20 cellular contexts compared by ENCODE assay signal in genomic region chr2:204576580-204576979, GRCh38. TPM values are rescaled to one million over a fixed set of nuclear protein-coding genes. Genes with fewer than 3 reads are reported as not detected.
DNase-seq lines count a peak whose midpoint lies in the region; ATAC-seq and TF ChIP-seq lines count a peak whose summit lies in the region.
"Had no signal": no experiment of that assay in that cellular context is flagged by ENCODE, and none has a peak within 500 bp of the region (broad histone marks: within the 10 kb centered on the region; RNA-seq: fewer than 3 reads in every experiment).

No MANE protein-coding gene starts in this region.

- TF ChIP-seq CTCF in fibroblast of villous mesenchyme (IDR thresholded peaks at IDR 0.05; ENCODE audit: insufficient read depth, low read depth, low read length), result no peak

- peak; percentile 14 for DNase-seq in activated CD4-positive, alpha-beta memory T cell treated with anti-CD3 and anti-CD28 coated beads for 36 hours
- DNase-seq in activated CD4-positive, alpha-beta memory T cell treated with anti-CD3 and anti-CD28 coated beads, Interleukin-2, amount 10 ng/mL, durations not matched to agents 7 days and 5 days, result no peak
- DNase-seq in Ammon's horn (ENCODE audit: low spot score) (peak; percentile 45), fibroblast of villous mesenchyme (ENCODE audit: low read depth) (peak; percentile 9), SIG-M5 (lab: John Stamatoyannopoulos, UW) (no peak), HT-29 (ENCODE audit: low spot score) (no peak)
- DNase-seq: C1 segment of cervical spinal cord; DND-41; GDM1; MV-4-11; NCI-H1417 treated with DMSO at 0.1 percent for 48 hours; NCI-H2029; NCI-H2171 treated with DMSO at 0.1 percent for 48 hours; NCI-H446 treated with DMSO at 0.1 percent for 48 hours; NK-92 treated with Interleukin-12 subunit alpha and Interleukin-12 subunit beta, amount 100 ng/mL, for 24 hours had no signal

- H3K27ac Mint-ChIP-seq in activated CD4-positive, alpha-beta memory T cell treated with anti-CD3 and anti-CD28 coated beads for 36 hours, result no peak overlapping the region
- H3K27ac Mint-ChIP-seq in activated CD4-positive, alpha-beta memory T cell treated with anti-CD3 and anti-CD28 coated beads, Interleukin-2, amount 10 ng/mL, durations not matched to agents 7 days and 5 days, result no peak overlapping the region
- peak overlapping the region; percentile 56 for H3K27ac Mint-ChIP-seq in activated T-helper 17 cell treated with anti-CD3 and anti-CD28 coated beads, Interleukin-2, amount 50 U/mL, for 72 hours

- ATAC-seq in activated T-helper 17 cell treated with anti-CD3 and anti-CD28 coated beads, Interleukin-2, amount 50 U/mL, for 72 hours (replicated peaks), result peak; percentile 76
- ATAC-seq in HG03039 (IDR thresholded peaks at IDR 0.05; ENCODE audit: unreplicated experiment), result no peak
- ATAC-seq: GM12878 had no signal

- no peak overlapping the region for H3K4me3 ChIP-seq in fibroblast of villous mesenchyme (ENCODE audit: low read depth, low read length)
- H3K4me3 ChIP-seq: GM12878, HAP-1 had no signal

- H3K4me1 Mint-ChIP-seq in activated CD4-positive, alpha-beta memory T cell treated with anti-CD3 and anti-CD28 coated beads for 36 hours (ENCODE audit: low read depth), result no peaks in the 10 kb centered on the region
- no peaks in the 10 kb centered on the region for H3K4me1 Mint-ChIP-seq in activated CD4-positive, alpha-beta memory T cell treated with anti-CD3 and anti-CD28 coated beads, Interleukin-2, amount 10 ng/mL, durations not matched to agents 7 days and 5 days
- H3K4me1 Mint-ChIP-seq in activated T-helper 17 cell treated with anti-CD3 and anti-CD28 coated beads, Interleukin-2, amount 50 U/mL, for 72 hours, result no peaks in the 10 kb centered on the region

- CTCF ChIA-PET in activated CD4-positive, alpha-beta memory T cell treated with anti-CD3 and anti-CD28 coated beads for 36 hours (lab: Charles Lee), result no interaction called here
- CTCF ChIA-PET in activated CD4-positive, alpha-beta memory T cell treated with anti-CD3 and anti-CD28 coated beads, Interleukin-2, amount 10 ng/mL, durations not matched to agents 7 days and 5 days (lab: Charles Lee), result no interaction called here

- no peaks in the 10 kb centered on the region for H3K27me3 Mint-ChIP-seq in activated CD4-positive, alpha-beta memory T cell treated with anti-CD3 and anti-CD28 coated beads for 36 hours
- no peaks in the 10 kb centered on the region for H3K27me3 Mint-ChIP-seq in activated CD4-positive, alpha-beta memory T cell treated with anti-CD3 and anti-CD28 coated beads, Interleukin-2, amount 10 ng/mL, durations not matched to agents 7 days and 5 days
- H3K27me3 Mint-ChIP-seq in activated T-helper 17 cell treated with anti-CD3 and anti-CD28 coated beads, Interleukin-2, amount 50 U/mL, for 72 hours, result peaks cover 8% of the 10 kb centered on the region

- intact Hi-C loops in activated CD4-positive, alpha-beta memory T cell treated with anti-CD3 and anti-CD28 coated beads for 36 hours (cut with micrococcal nuclease), result no loop called here

- H3K36me3 Mint-ChIP-seq in activated CD4-positive, alpha-beta memory T cell treated with anti-CD3 and anti-CD28 coated beads for 36 hours, result no peaks in the 10 kb centered on the region
- H3K36me3 Mint-ChIP-seq in activated CD4-positive, alpha-beta memory T cell treated with anti-CD3 and anti-CD28 coated beads, Interleukin-2, amount 10 ng/mL, durations not matched to agents 7 days and 5 days (ENCODE audit: low read depth), result no peaks in the 10 kb centered on the region
- H3K36me3 Mint-ChIP-seq in activated T-helper 17 cell treated with anti-CD3 and anti-CD28 coated beads, Interleukin-2, amount 50 U/mL, for 72 hours (ENCODE audit: low read depth), result no peaks in the 10 kb centered on the region

- POLR2A ChIA-PET in activated CD4-positive, alpha-beta memory T cell treated with anti-CD3 and anti-CD28 coated beads for 36 hours (lab: Charles Lee), result no interaction called here
- POLR2A ChIA-PET in activated CD4-positive, alpha-beta memory T cell treated with anti-CD3 and anti-CD28 coated beads, Interleukin-2, amount 10 ng/mL, durations not matched to agents 7 days and 5 days (lab: Charles Lee), result no interaction called here

- no peaks in the 10 kb centered on the region for H3K9me3 Mint-ChIP-seq in activated CD4-positive, alpha-beta memory T cell treated with anti-CD3 and anti-CD28 coated beads for 36 hours
- H3K9me3 Mint-ChIP-seq in activated CD4-positive, alpha-beta memory T cell treated with anti-CD3 and anti-CD28 coated beads, Interleukin-2, amount 10 ng/mL, durations not matched to agents 7 days and 5 days, result no peaks in the 10 kb centered on the region
- no peaks in the 10 kb centered on the region for H3K9me3 Mint-ChIP-seq in activated T-helper 17 cell treated with anti-CD3 and anti-CD28 coated beads, Interleukin-2, amount 50 U/mL, for 72 hours

- H3K4me3 Mint-ChIP-seq in activated CD4-positive, alpha-beta memory T cell treated with anti-CD3 and anti-CD28 coated beads for 36 hours, result no peak overlapping the region
- no peak overlapping the region for H3K4me3 Mint-ChIP-seq in activated CD4-positive, alpha-beta memory T cell treated with anti-CD3 and anti-CD28 coated beads, Interleukin-2, amount 10 ng/mL, durations not matched to agents 7 days and 5 days
- no peak overlapping the region for H3K4me3 Mint-ChIP-seq in activated T-helper 17 cell treated with anti-CD3 and anti-CD28 coated beads, Interleukin-2, amount 50 U/mL, for 72 hours

RNA-seq across cellular contexts. Expression of gene PARD3B, which starts 31.3 kb away (rescaled TPM):
- total RNA-seq in activated CD4-positive, alpha-beta memory T cell treated with anti-CD3 and anti-CD28 coated beads for 36 hours, result under 1 TPM; 0.07 to 0.70 TPM
- under 1 TPM; 0.23 to 0.53 TPM for total RNA-seq in activated CD4-positive, alpha-beta memory T cell treated with anti-CD3 and anti-CD28 coated beads, Interleukin-2, amount 10 ng/mL, durations not matched to agents 7 days and 5 days
- total RNA-seq in activated T-helper 17 cell treated with anti-CD3 and anti-CD28 coated beads, Interleukin-2, amount 50 U/mL, for 72 hours, result 1 to 10 TPM in 1 of 2 donors, under 1 TPM in 1; 0.29 to 1.5 TPM
- total RNA-seq in fibroblast of villous mesenchyme, result 26.4 and 53.1 TPM in 2 replicates
- total RNA-seq in HT-29 (2014; rRNA removed; shearing (Covaris generic)), result 1.8 and 3.9 TPM in 2 replicates
- total RNA-seq: OCI-LY7 had no signal

Comparison
In these comparisons a context has a peak if more than half of its experiments do, and no peak if none do; other contexts are left out.
1. DNase-seq: peak in activated CD4-positive, alpha-beta memory T cell treated with anti-CD3 and anti-CD28 coated beads for 36 hours (single experiment), Ammon's horn (single experiment) and fibroblast of villous mesenchyme (single experiment); none in activated CD4-positive, alpha-beta memory T cell treated with anti-CD3 and anti-CD28 coated beads, Interleukin-2, amount 10 ng/mL, durations not matched to agents 7 days and 5 days (single experiment), SIG-M5 (single experiment) and HT-29 (single experiment).